ENCODE assay signal across 19 cellular contexts in genomic region chr5:96149546-96149945, GRCh38.
DNase-seq lines count a peak whose midpoint lies in the region; FAIRE-seq and TF ChIP-seq lines count a peak whose summit lies in the region.
"Had no signal": no experiment of that assay in that cellular context is flagged by ENCODE, and none has a peak within 500 bp of the region (broad histone marks: within the 10 kb centered on the region; RNA-seq: fewer than 3 reads in every experiment).

No MANE protein-coding gene starts in this region.

- dilution Hi-C loops in keratinocyte (cut with MboI; ENCODE audit: extremely low pct_ligation_motif_present, low sequenced_read_pairs), result no loop called here

- no peak for TF ChIP-seq CTCF in AG09309 (IDR thresholded peaks at IDR 0.05; ENCODE audit: control insufficient read depth, insufficient read depth, low read depth, low read length, missing control alignments)
- TF ChIP-seq CTCF in chondrocyte (IDR thresholded peaks at IDR 0.05), result no peak
- no peak for TF ChIP-seq CTCF in keratinocyte (optimal IDR thresholded peaks at IDR 0.05 in 1 of 3, IDR thresholded peaks at IDR 0.05 in 1 of 3, conservative IDR thresholded peaks at IDR 0.05 in 1 of 3; ENCODE audit: extremely low read depth in 1 of 3, insufficient read depth in 2 of 3, low read length in 3 of 3)

- no peak overlapping the region for H3K4me3 Mint-ChIP-seq in chondrocyte (ENCODE audit: unreplicated experiment)
- H3K4me3 Mint-ChIP-seq: activated CD4-positive, alpha-beta T cell treated with anti-CD3 and anti-CD28 coated beads for 36 hours; activated naive CD8-positive, alpha-beta T cell had no signal

- H3K4me1 ChIP-seq in keratinocyte (ENCODE audit: control insufficient read depth, extremely low read depth, insufficient read depth, low read length), result peaks cover 49% of the 10 kb centered on the region
- H3K4me1 ChIP-seq: psoas muscle, testis had no signal

- peaks cover 36% of the 10 kb centered on the region for H3K4me1 Mint-ChIP-seq in chondrocyte (ENCODE audit: low read depth)

- no peaks in the 10 kb centered on the region for H3K79me2 ChIP-seq in keratinocyte (ENCODE audit: control insufficient read depth, insufficient read depth, low read length)
- H3K79me2 ChIP-seq: hepatocyte had no signal

- H3K36me3 ChIP-seq in keratinocyte (ENCODE audit: control insufficient read depth in 2 of 2, extremely low read depth in 1 of 2, insufficient read depth in 2 of 2, low read length in 2 of 2), result peaks cover 0 to 2% of the 10 kb centered on the region in 2 experiments

- no peaks in the 10 kb centered on the region for H3K27me3 Mint-ChIP-seq in chondrocyte (ENCODE audit: low read depth)
- H3K27me3 Mint-ChIP-seq: activated CD4-positive, alpha-beta T cell treated with anti-CD3 and anti-CD28 coated beads for 36 hours had no signal

- no peaks in the 10 kb centered on the region for H4K20me1 ChIP-seq in keratinocyte (ENCODE audit: control insufficient read depth, extremely low read depth, insufficient read depth, low read length)

- no peaks in the 10 kb centered on the region for H3K27me3 ChIP-seq in keratinocyte (ENCODE audit: control insufficient read depth, extremely low read depth, insufficient read depth, low read length)
- H3K27me3 ChIP-seq: hepatocyte, testis had no signal

- peak overlapping the region; percentile 75 for H3K27ac Mint-ChIP-seq in chondrocyte (ENCODE audit: unreplicated experiment)
- H3K27ac Mint-ChIP-seq: activated CD4-positive, alpha-beta T cell treated with anti-CD3 and anti-CD28 coated beads for 36 hours; activated naive CD8-positive, alpha-beta T cell had no signal

- H3K9ac ChIP-seq in keratinocyte (ENCODE audit: control insufficient read depth, extremely low read depth, insufficient read depth, low read length), result peak overlapping the region; percentile 53

- no peaks in the 10 kb centered on the region for H3K9me1 ChIP-seq in keratinocyte (ENCODE audit: control insufficient read depth, extremely low read depth, insufficient read depth, low read length)

- FAIRE-seq in keratinocyte (lab: Jason Lieb, UNC), result peak; percentile 99
- FAIRE-seq: D721Med, endometrium, HTR-8/SVneo had no signal

- no peak overlapping the region for H2AFZ ChIP-seq in keratinocyte (ENCODE audit: control insufficient read depth, low read length)
- H2AFZ ChIP-seq: hepatocyte had no signal

- H3K36me3 Mint-ChIP-seq in chondrocyte (ENCODE audit: low read depth), result no peaks in the 10 kb centered on the region
- H3K36me3 Mint-ChIP-seq: activated naive CD8-positive, alpha-beta T cell had no signal

- peak overlapping the region; percentile 82 for H3K4me2 ChIP-seq in keratinocyte (ENCODE audit: control insufficient read depth, extremely low read depth, insufficient read depth, low read depth, low read length)
- H3K4me2 ChIP-seq: hepatocyte had no signal

- H3K27ac ChIP-seq in keratinocyte (ENCODE audit: control insufficient read depth, insufficient read depth, low read length), result peak overlapping the region; percentile 84
- H3K27ac ChIP-seq: hepatocyte, psoas muscle, testis had no signal

- H3K4me3 ChIP-seq in AG09309 (ENCODE audit: control insufficient read depth, low read depth, low read length), result no peak overlapping the region
- no peak overlapping the region for H3K4me3 ChIP-seq in keratinocyte (ENCODE audit: control insufficient read depth in 2 of 3, extremely low read depth in 1 of 3, insufficient read depth in 2 of 3, low read depth in 1 of 3, low read length in 3 of 3)
- H3K4me3 ChIP-seq: hepatocyte, psoas muscle, testis had no signal

- H3K9me3 Mint-ChIP-seq in chondrocyte (ENCODE audit: low read depth), result no peaks in the 10 kb centered on the region

- no peaks in the 10 kb centered on the region for H3K9me3 ChIP-seq in keratinocyte (ENCODE audit: control insufficient read depth, low read depth, low read length)
- H3K9me3 ChIP-seq: psoas muscle, testis had no signal

- DNase-seq in AG09309 (ENCODE audit: low read depth) (peak; percentile 80), MV-4-11 (lab: John Stamatoyannopoulos, UW) (peak; percentile 11), chondrocyte (ENCODE audit: low spot score) (no peak), keratinocyte (ENCODE audit: low read depth, low spot score) (peak; percentile 76), AG08396 (ENCODE audit: low spot score) (no peak), NCI-H345 (lab: John Stamatoyannopoulos, UW) (no peak), nucleus accumbens (lab: John Stamatoyannopoulos, UW) (no peak), NCI-H1092 treated with DMSO at 0.1 percent for 48 hours (lab: John Stamatoyannopoulos, UW) (no peak)
- DNase-seq: activated CD4-positive, alpha-beta T cell treated with anti-CD3 and anti-CD28 coated beads for 36 hours; AML-193; psoas muscle; SHP77 treated with DMSO at 0.1 percent for 48 hours; T-helper 9 cell; testis had no signal

Comparison
In these comparisons a context has a peak if more than half of its experiments do, and no peak if none do; other contexts are left out.
1. DNase-seq: peak in AG09309 (single experiment), MV-4-11 (single experiment) and keratinocyte (single experiment); none in chondrocyte (single experiment), AG08396 (single experiment), NCI-H345 (single experiment), nucleus accumbens (0 of 56) and NCI-H1092 treated with DMSO at 0.1 percent for 48 hours (single experiment).